7 cellular contexts compared by ENCODE assay signal in the genomic region with DNA sequence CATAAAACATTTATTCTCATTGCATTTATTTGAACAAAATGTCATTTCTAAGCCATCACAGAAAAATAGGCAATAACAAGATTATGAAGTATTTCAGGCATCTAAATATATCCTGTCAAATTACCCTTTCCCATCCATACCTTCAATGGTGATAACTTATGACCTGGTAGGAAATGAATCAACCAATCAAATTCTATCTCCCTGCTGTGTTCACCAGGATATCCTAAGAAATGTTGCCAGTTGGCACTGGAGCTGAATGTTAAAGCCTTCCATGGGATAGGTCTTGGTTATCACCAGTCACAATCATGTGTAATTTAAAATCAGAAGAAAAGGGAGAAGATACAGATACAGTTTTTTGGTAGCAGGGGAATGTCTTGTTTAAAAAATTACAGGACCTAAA. TPM values are rescaled to one million over a fixed set of nuclear protein-coding genes. Genes with fewer than 3 reads are reported as not detected.
"Had no signal": no experiment of that assay in that cellular context is flagged by ENCODE, and none has a peak within 500 bp of the region (broad histone marks: within the 10 kb centered on the region; RNA-seq: fewer than 3 reads in every experiment).

No MANE protein-coding gene starts in this region.

- H3K4me1 ChIP-seq: HAP-1 had no signal

- H3K9me3 ChIP-seq: HAP-1 had no signal

- H3K27ac ChIP-seq: GM23248, HL-60 had no signal

- H2AFZ ChIP-seq: GM23248 had no signal

- H3K4me3 ChIP-seq: GM23248, HAP-1, K562 had no signal

- DNase-seq: GM23248, GOT3, H7, IMR-90 had no signal

- H3K36me3 ChIP-seq: HAP-1 had no signal

- FAIRE-seq: K562 had no signal

RNA-seq across cellular contexts. Expression of a gene that starts 23.7 kb away (rescaled TPM):
- total RNA-seq: GM23248, K562 had no signal
- polyA plus RNA-seq: GM23248, K562 had no signal
